In genomic region chr9:3992222-3992621, GRCh38 we compare ENCODE assay signal across 1 cellular context.
TF ChIP-seq lines count a peak whose summit lies in the region.

No MANE protein-coding gene starts in this region.

TF ChIP-seq in GM23338, 12 proteins besides CTCF, POLR2A, EP300 and RAD21 (continued from another document):
- TF ChIP-seq ZNF462 (CRISPR knock-in tag; IDR thresholded peaks at IDR 0.05): no peak
- TF ChIP-seq CREB1 (CRISPR knock-in tag; IDR thresholded peaks at IDR 0.05; ENCODE audit: low read depth): no peak
- no peak for TF ChIP-seq POLR2AphosphoS5 (IDR thresholded peaks at IDR 0.05; ENCODE audit: low read depth)
